In genomic region chr1:54884768-54885167, GRCh38 we compare ENCODE assay signal across 9 cellular contexts. TPM values are rescaled to one million over a fixed set of nuclear protein-coding genes. Genes with fewer than 3 reads are reported as not detected.
DNase-seq lines count a peak whose midpoint lies in the region; ATAC-seq and TF ChIP-seq lines count a peak whose summit lies in the region.
"Had no signal": no experiment of that assay in that cellular context is flagged by ENCODE, and none has a peak within 500 bp of the region (broad histone marks: within the 10 kb centered on the region; RNA-seq: fewer than 3 reads in every experiment).

No MANE protein-coding gene starts in this region.

- H3K27ac ChIP-seq in CD8-positive, alpha-beta memory T cell (ENCODE audit: low read depth, low read length) = no peak overlapping the region

- no peaks in the 10 kb centered on the region for H3K36me3 ChIP-seq in CD8-positive, alpha-beta memory T cell (ENCODE audit: insufficient read depth, low read length)

- no peaks in the 10 kb centered on the region for H3K9me3 ChIP-seq in CD8-positive, alpha-beta memory T cell (ENCODE audit: low read length)

- H3K27me3 Mint-ChIP-seq in CD8-positive, alpha-beta memory T cell = peaks cover 11 to 13% of the 10 kb centered on the region in 2 donors
- H3K27me3 Mint-ChIP-seq in central memory CD8-positive, alpha-beta T cell = peaks cover 21% of the 10 kb centered on the region
- H3K27me3 Mint-ChIP-seq in nephron progenitor cell (ENCODE audit: low read depth, poor library complexity) = peaks cover 8% of the 10 kb centered on the region

- CTCF ChIA-PET in CD8-positive, alpha-beta memory T cell (lab: Charles Lee) = no interaction called here

- TF ChIP-seq CTCF in nephron progenitor cell (IDR thresholded peaks at IDR 0.05) = no peak

- POLR2A ChIA-PET in CD8-positive, alpha-beta memory T cell (lab: Charles Lee) = no interaction called here

- no peak for DNase-seq in CD8-positive, alpha-beta memory T cell
- DNase-seq in NCI-H69 (lab: John Stamatoyannopoulos, UW) (peak; percentile 69), nephron progenitor cell (no peak), DMS79 (lab: John Stamatoyannopoulos, UW) (no peak)
- no peak for DNase-seq in central memory CD8-positive, alpha-beta T cell (ENCODE audit: low spot score in 2 of 2)
- DNase-seq in effector CD4-positive, alpha-beta T cell = no peak
- DNase-seq: effector CD8-positive, alpha-beta T cell had no signal

- no peaks in the 10 kb centered on the region for H3K27me3 ChIP-seq in CD8-positive, alpha-beta memory T cell (ENCODE audit: insufficient read depth, low read length, poor library complexity, severe bottlenecking)

- ATAC-seq in central memory CD8-positive, alpha-beta T cell (replicated peaks; ENCODE audit: extremely low read depth, poor library complexity, severe bottlenecking) = no peak
- ATAC-seq in HG03378 (IDR thresholded peaks at IDR 0.05; ENCODE audit: unreplicated experiment) (no peak), GM21717 (IDR thresholded peaks at IDR 0.05; ENCODE audit: unreplicated experiment) (no peak)

- H3K36me3 Mint-ChIP-seq in CD8-positive, alpha-beta memory T cell = peaks cover 1 to 4% (median 3%) of the 10 kb centered on the region in 3 donors
- H3K36me3 Mint-ChIP-seq in central memory CD8-positive, alpha-beta T cell (ENCODE audit: insufficient read depth) = peaks cover 4% of the 10 kb centered on the region
- H3K36me3 Mint-ChIP-seq in nephron progenitor cell (ENCODE audit: low read depth) = peaks cover 50% of the 10 kb centered on the region

- peaks cover 12% of the 10 kb centered on the region for H3K4me1 ChIP-seq in CD8-positive, alpha-beta memory T cell (ENCODE audit: insufficient read depth, low read length)

- H3K4me3 ChIP-seq in CD8-positive, alpha-beta memory T cell (ENCODE audit: low read length) = no peak overlapping the region

- H3K4me3 Mint-ChIP-seq in CD8-positive, alpha-beta memory T cell = peak overlapping the region in 5 of 7 donors; percentile 20 to 94 (median 91)
- peak overlapping the region; percentile 25 for H3K4me3 Mint-ChIP-seq in central memory CD8-positive, alpha-beta T cell
- peak overlapping the region; percentile 97 for H3K4me3 Mint-ChIP-seq in nephron progenitor cell

- H3K9me3 Mint-ChIP-seq in CD8-positive, alpha-beta memory T cell = no peaks in the 10 kb centered on the region
- no peaks in the 10 kb centered on the region for H3K9me3 Mint-ChIP-seq in central memory CD8-positive, alpha-beta T cell
- H3K9me3 Mint-ChIP-seq in nephron progenitor cell = peaks cover 18% of the 10 kb centered on the region

- H3K4me1 Mint-ChIP-seq in CD8-positive, alpha-beta memory T cell = peaks cover 22 to 32% (median 27%) of the 10 kb centered on the region in 3 donors
- H3K4me1 Mint-ChIP-seq in central memory CD8-positive, alpha-beta T cell = peaks cover 34% of the 10 kb centered on the region
- peaks cover 50% of the 10 kb centered on the region for H3K4me1 Mint-ChIP-seq in nephron progenitor cell

- H3K27ac Mint-ChIP-seq in CD8-positive, alpha-beta memory T cell = no peak overlapping the region
- no peak overlapping the region for H3K27ac Mint-ChIP-seq in central memory CD8-positive, alpha-beta T cell (ENCODE audit: low read depth)
- H3K27ac Mint-ChIP-seq in nephron progenitor cell = no peak overlapping the region

RNA-seq across cellular contexts. Expression of gene DHCR24, which starts 2.2 kb away (rescaled TPM):
- 10 to 100 TPM; 54.6 to 59.8 TPM for total RNA-seq in CD8-positive, alpha-beta memory T cell
- polyA plus RNA-seq in CD8-positive, alpha-beta memory T cell = 2.6 TPM

Comparison
In these comparisons a context has a peak if more than half of its experiments do, and no peak if none do; other contexts are left out.
1. H3K4me3 Mint-ChIP-seq: peak in every context shown above with its lines; median percentile 97 in nephron progenitor cell; 91 in CD8-positive, alpha-beta memory T cell; 25 in central memory CD8-positive, alpha-beta T cell.